In the genomic region with DNA sequence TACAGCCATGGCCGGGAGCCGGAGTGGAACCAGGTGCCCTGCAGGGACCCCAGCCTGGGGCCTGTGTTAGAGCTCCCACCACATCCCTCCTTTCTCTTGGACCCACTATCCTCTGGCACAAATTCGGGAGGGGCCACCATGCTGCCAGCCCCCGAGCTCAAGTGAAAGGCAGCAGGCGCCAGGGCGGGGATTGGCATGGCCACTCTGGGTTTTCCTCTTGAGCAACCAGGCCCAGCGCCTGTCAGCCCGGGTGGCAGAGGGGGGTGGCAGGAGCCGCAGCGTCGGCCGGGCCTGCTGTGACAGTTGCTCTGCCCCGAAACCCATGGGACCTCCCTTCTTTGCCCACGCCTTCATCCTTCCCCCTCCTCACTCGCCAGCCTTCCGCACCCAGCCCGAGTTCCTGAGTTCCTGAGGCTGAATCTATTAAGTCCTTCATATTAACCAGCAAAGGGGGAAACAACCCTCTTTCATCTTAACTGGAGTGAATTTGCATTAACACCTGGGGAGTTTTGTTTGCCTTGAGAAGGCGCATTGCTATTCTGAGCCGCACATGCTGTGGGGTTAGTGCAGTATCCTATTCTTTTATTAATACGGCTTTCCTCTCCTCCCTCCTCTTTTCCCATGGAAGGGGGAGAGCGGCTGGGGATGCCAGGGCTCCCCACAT, we compare ENCODE assay signal across 14 cellular contexts. TPM values are rescaled to one million over a fixed set of nuclear protein-coding genes. Genes with fewer than 3 reads are reported as not detected.
DNase-seq lines count a peak whose midpoint lies in the region; ATAC-seq and TF ChIP-seq lines count a peak whose summit lies in the region.
"Had no signal": no experiment of that assay in that cellular context is flagged by ENCODE, and none has a peak within 500 bp of the region (broad histone marks: within the 10 kb centered on the region; RNA-seq: fewer than 3 reads in every experiment).

No MANE protein-coding gene starts in this region.

- H3K9me3 ChIP-seq in colonic mucosa = no peaks in the 10 kb centered on the region

- peak overlapping the region; percentile 40 to 50 for H3K9ac ChIP-seq in colonic mucosa (ENCODE audit: low read depth in 2 of 2, low read length in 2 of 2)

- no peak overlapping the region for H3K4me3 ChIP-seq in colonic mucosa

- DNase-seq in DMS 273 (lab: John Stamatoyannopoulos, UW; ENCODE audit: unreplicated experiment) (peak; percentile 63), NCI-H1694 (lab: John Stamatoyannopoulos, UW) (peak; percentile 85), colonic mucosa (no peak), naive B cell (no peak), A172 (ENCODE audit: low spot score) (no peak), NCI-H128 (lab: John Stamatoyannopoulos, UW; ENCODE audit: unreplicated experiment) (no peak), NCI-H2029 treated with DMSO at 0.1 percent for 48 hours (lab: John Stamatoyannopoulos, UW) (no peak)
- DNase-seq: effector CD4-positive, alpha-beta T cell; stimulated activated CD4-positive, alpha-beta T cell treated with anti-CD3 and anti-CD28 coated beads, Interleukin-15, amount 100 ng/mL, for 24 hours; stimulated activated naive CD4-positive, alpha-beta T cell; T-helper 17 cell had no signal

- H3K27ac Mint-ChIP-seq in naive B cell = peak overlapping the region in 1 of 6 donors; percentile 46
- H3K27ac Mint-ChIP-seq: natural killer cell treated with Interleukin-12 subunit alpha and Interleukin-12 subunit beta and Interleukin-15 and Interleukin-18, amount 100 ng/mL, for 72 hours; T-helper 17 cell had no signal

- H3K36me3 Mint-ChIP-seq in naive B cell = no peaks in the 10 kb centered on the region
- H3K36me3 Mint-ChIP-seq: IgD-negative memory B cell; natural killer cell treated with Interleukin-12 subunit alpha and Interleukin-12 subunit beta and Interleukin-15 and Interleukin-18, amount 100 ng/mL, for 72 hours had no signal

- peaks cover 4 to 26% (median 17%) of the 10 kb centered on the region in 3 donors for H3K27me3 Mint-ChIP-seq in naive B cell
- H3K27me3 Mint-ChIP-seq: natural killer cell treated with Interleukin-12 subunit alpha and Interleukin-12 subunit beta and Interleukin-15 and Interleukin-18, amount 100 ng/mL, for 72 hours had no signal

- intact Hi-C loops in colonic mucosa (cut with DNase I) = no loop called here

- peak overlapping the region; percentile 18 for H3K27ac ChIP-seq in colonic mucosa

- no peaks in the 10 kb centered on the region for H3K36me3 ChIP-seq in colonic mucosa

- H3K4me1 ChIP-seq in colonic mucosa = peaks cover 10% of the 10 kb centered on the region

- no peak for TF ChIP-seq CTCF in colonic mucosa (IDR thresholded peaks at IDR 0.05)

- peak; percentile 38 to 41 for ATAC-seq in naive B cell (ENCODE audit: low read depth in 2 of 2)
- ATAC-seq in GM19452 (IDR thresholded peaks at IDR 0.05; ENCODE audit: unreplicated experiment) = no peak
- ATAC-seq: T-helper 17 cell had no signal

- H3K4me1 Mint-ChIP-seq in naive B cell = peaks cover 5 to 23% (median 15%) of the 10 kb centered on the region in 3 donors

- no peaks in the 10 kb centered on the region for H3K27me3 ChIP-seq in colonic mucosa

- H3K9me3 Mint-ChIP-seq in naive B cell = no peaks in the 10 kb centered on the region
- H3K9me3 Mint-ChIP-seq: IgD-negative memory B cell; natural killer cell treated with Interleukin-12 subunit alpha and Interleukin-12 subunit beta and Interleukin-15 and Interleukin-18, amount 100 ng/mL, for 72 hours had no signal

- peak overlapping the region in 5 of 8 donors; percentile 34 to 78 (median 49) for H3K4me3 Mint-ChIP-seq in naive B cell
- H3K4me3 Mint-ChIP-seq: natural killer cell treated with Interleukin-12 subunit alpha and Interleukin-12 subunit beta and Interleukin-15 and Interleukin-18, amount 100 ng/mL, for 72 hours; T-helper 17 cell had no signal

RNA-seq across cellular contexts. Expression of a gene that starts 16.7 kb away (rescaled TPM):
- total RNA-seq in colonic mucosa = under 1 TPM in 1 of 2 donors, not detected in 1; 0.50 TPM
- under 1 TPM in 4 of 6 donors, not detected in 2; 0.08 to 0.11 (median 0.10) TPM for polyA plus RNA-seq in naive B cell (ENCODE audit: low read depth in 6 of 6)
- total RNA-seq in A172 (2014; rRNA removed; shearing (Covaris generic)) = 0.19 TPM in 2 replicates

Comparison
In these comparisons a context has a peak if more than half of its experiments do, and no peak if none do; other contexts are left out.
1. DNase-seq: peak in DMS 273 (single experiment) and NCI-H1694 (single experiment); none in colonic mucosa (single experiment), naive B cell (single experiment), A172 (single experiment), NCI-H128 (single experiment) and NCI-H2029 treated with DMSO at 0.1 percent for 48 hours (single experiment).